In the genomic region with DNA sequence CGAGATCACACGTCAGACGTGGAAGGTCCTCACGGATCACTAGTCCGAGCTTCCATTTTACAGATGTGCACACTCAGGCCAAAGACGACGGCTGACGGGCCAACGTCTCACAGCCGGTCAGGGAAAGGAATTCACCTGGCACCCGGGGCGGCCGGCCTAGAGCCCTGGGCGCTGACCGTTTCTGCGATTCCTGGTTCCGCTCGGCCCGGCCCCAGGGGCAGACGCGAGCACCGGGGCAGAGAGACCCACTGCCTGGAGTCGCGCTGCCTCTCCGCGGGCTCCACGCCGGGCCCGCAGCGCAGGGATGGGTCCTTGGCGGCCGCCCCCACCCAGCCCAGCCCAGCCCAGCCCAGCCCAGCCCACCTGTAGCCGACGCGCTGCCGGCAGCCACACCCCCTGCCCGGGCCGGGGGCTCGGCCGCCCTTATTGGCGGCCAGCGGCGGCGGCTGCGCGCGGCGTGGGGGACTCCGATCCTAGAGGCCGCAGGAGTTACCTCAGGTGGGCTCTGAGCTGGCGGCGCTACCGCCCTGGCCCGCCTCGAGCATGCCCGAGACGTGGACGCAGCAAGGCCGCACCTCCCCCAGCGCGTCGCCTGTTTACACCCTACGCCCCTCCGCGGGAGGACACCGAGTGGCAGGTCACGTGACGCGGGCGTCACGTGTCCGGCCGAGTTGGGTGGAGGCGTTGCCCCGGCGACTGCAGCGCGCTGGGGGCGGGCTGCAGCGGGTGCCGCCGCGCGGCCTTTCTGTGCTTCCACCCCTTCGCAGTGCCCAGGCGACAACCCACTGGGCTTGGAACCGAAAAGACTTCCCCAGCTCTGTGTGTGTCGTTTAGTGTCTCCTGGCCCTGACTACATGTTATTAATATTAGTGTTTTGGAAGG, we compare ENCODE assay signal across 8 cellular contexts.
A peak's percentile ranks its signal among the peaks of the same experiment; 100 is the strongest.
DNase-seq lines count a peak whose midpoint lies in the region; ATAC-seq and TF ChIP-seq lines count a peak whose summit lies in the region.

No MANE protein-coding gene starts in this region.

- in situ Hi-C loops in GM18951 (cut with MboI; ENCODE audit: low sequenced_read_pairs, unreplicated experiment), result no loop called here

- peak; percentile 97 for ATAC-seq in HG03175 (IDR thresholded peaks at IDR 0.05; ENCODE audit: unreplicated experiment)

- TF ChIP-seq CTCF in AG09319 (IDR thresholded peaks at IDR 0.05; ENCODE audit: low read depth, low read length), result no peak; the same call in 1 of the 2 replicates

- TF ChIP-seq POLR2A in GM18951 (IDR thresholded peaks at IDR 0.05; ENCODE audit: extremely low read depth, insufficient read depth, insufficient read length), result peak; percentile 60

- DNase-seq in AG09319 (ENCODE audit: extremely low read depth, low read depth) (peak; percentile 74), NCI-H2227 (lab: John Stamatoyannopoulos, UW; ENCODE audit: unreplicated experiment) (peak; percentile 97), cerebellum (ENCODE audit: low spot score) (peak; percentile 93), kidney tubule cell (ENCODE audit: low spot score) (peak; percentile 93)
- peak; percentile 89 for DNase-seq in activated CD4-positive, CD25-positive, alpha-beta regulatory T cell treated with anti-CD3 and anti-CD28 coated beads, Interleukin-2, amount 50 U/mL, for 72 hours
- peak; percentile 65 to 74 for DNase-seq in stimulated activated CD4-positive, alpha-beta T cell treated with anti-CD3 and anti-CD28 coated beads, Interleukin-1b, Interleukin-23, amount 100 ng/mL, for 1 hour (ENCODE audit: low read depth in 2 of 2)

Comparison
In these comparisons a context has a peak if more than half of its experiments do, and no peak if none do; other contexts are left out.
1. Peak in every context shown above with its lines: DNase-seq and ATAC-seq.